ENCODE assay signal across 29 cellular contexts in the genomic region with DNA sequence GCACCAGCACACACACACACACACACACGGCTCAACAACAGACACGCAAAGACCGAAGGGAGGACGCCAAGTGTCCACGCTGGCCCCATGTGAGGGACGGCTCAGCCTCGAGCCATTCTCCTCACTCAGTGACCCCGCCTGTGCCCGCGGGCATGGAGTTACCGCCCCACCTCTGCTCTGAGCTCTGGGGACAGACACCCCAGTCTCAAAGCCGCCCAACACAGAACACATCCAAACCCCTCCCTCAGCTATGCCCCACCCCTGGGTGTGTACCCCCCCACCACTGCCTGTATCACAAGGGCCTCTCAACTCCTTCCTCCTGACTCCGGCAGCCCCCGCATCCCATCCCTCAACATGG.
DNase-seq lines count a peak whose midpoint lies in the region; ATAC-seq, FAIRE-seq and TF ChIP-seq lines count a peak whose summit lies in the region.
"Had no signal": no experiment of that assay in that cellular context is flagged by ENCODE, and none has a peak within 500 bp of the region (broad histone marks: within the 10 kb centered on the region; RNA-seq: fewer than 3 reads in every experiment).

No MANE protein-coding gene starts in this region.

- H3K14ac ChIP-seq in H1 (ENCODE audit: insufficient read length), result no peak overlapping the region

- POLR2A ChIA-PET in H1 (lab: Charles Lee; ENCODE audit: partially characterized antibody), result interaction anchor here (0.8 kb wide), 1 partner anchor 13 kb away, joined by 3 read pairs; no protein-coding TSS in a partner anchor

- peaks cover 0 to 17% (median 0%) of the 10 kb centered on the region in 11 donors for H3K9me3 ChIP-seq in heart right ventricle
- no peaks in the 10 kb centered on the region for H3K9me3 ChIP-seq in H1 (ENCODE audit: insufficient read depth in 2 of 2, low read depth in 1 of 2, low read length in 1 of 2)
- no peaks in the 10 kb centered on the region for H3K9me3 ChIP-seq in upper lobe of right lung

- TF ChIP-seq EP300 in H1 (IDR thresholded peaks at IDR 0.05; ENCODE audit: borderline replicate concordance in 1 of 2, low read depth in 2 of 2, low read length in 2 of 2), result no peak

- H3K56ac ChIP-seq in H1 (replicated peaks; ENCODE audit: insufficient read length, low read depth, low read length), result peak overlapping the region; percentile 14

- H3K79me2 ChIP-seq in H1 (ENCODE audit: control insufficient read depth in 1 of 2, insufficient read depth in 2 of 2, low read length in 2 of 2) (peaks cover 0 to 42% of the 10 kb centered on the region in 2 experiments; a peak in 2 of 4 replicates), GM23338 (replicated peaks; ENCODE audit: insufficient read depth) (peaks cover 57% of the 10 kb centered on the region)

- H3K36me3 Mint-ChIP-seq in nephron progenitor cell (ENCODE audit: low read depth), result peaks cover 77% of the 10 kb centered on the region
- peaks cover 51% of the 10 kb centered on the region for H3K36me3 Mint-ChIP-seq in GM23338 (ENCODE audit: low read depth)

- H3K18ac ChIP-seq in H1 (ENCODE audit: extremely low read depth, low read length), result no peak overlapping the region

- 95 to 98% methylated on average over 14 of the region's 14 CpGs for WGBS in heart right ventricle, 2 donors
- 99% methylated on average over 9 of the region's 14 CpGs; no CpG with 5 or more reads in 1 of the 2 experiments for WGBS in H1 (ENCODE audit: extremely low coverage in 1 of 2, insufficient coverage in 1 of 2, insufficient read length in 1 of 2, insufficient replicate concordance in 2 of 2, low coverage in 1 of 2, low lambda C conversion rate in 2 of 2, missing lambda C conversion rate in 1 of 2), 2 experiments

- H3K4me1 ChIP-seq in heart right ventricle, result no peaks in the 10 kb centered on the region
- no peaks in the 10 kb centered on the region for H3K4me1 ChIP-seq in H1 (replicated peaks in 1 of 4; ENCODE audit: control insufficient read depth in 3 of 4, insufficient read depth in 4 of 4, low read length in 3 of 4)
- no peaks in the 10 kb centered on the region for H3K4me1 ChIP-seq in upper lobe of right lung
- no peaks in the 10 kb centered on the region for H3K4me1 ChIP-seq in GM23338 (ENCODE audit: insufficient read depth)

- no peak overlapping the region for H3K9ac ChIP-seq in H1 (replicated peaks in 1 of 4; ENCODE audit: extremely low read depth in 1 of 4, low read depth in 3 of 4, low read length in 3 of 4)

- no peak overlapping the region for H4K91ac ChIP-seq in H1 (replicated peaks; ENCODE audit: insufficient read length, low read length)

- H3K79me1 ChIP-seq in H1 (ENCODE audit: low read depth, low read length), result peaks cover 8% of the 10 kb centered on the region; the same call in 1 of the 2 replicates

- no peak overlapping the region for H3K4ac ChIP-seq in H1 (replicated peaks; ENCODE audit: insufficient read length, low read depth, low read length)

- H3K23ac ChIP-seq in H1 (ENCODE audit: insufficient read length), result no peak overlapping the region

- H3K27ac Mint-ChIP-seq in nephron progenitor cell (peak overlapping the region; percentile 92), GM23338 (no peak overlapping the region)
- H3K27ac Mint-ChIP-seq: B cell, HFFc6 had no signal

- no peaks in the 10 kb centered on the region for H3K23me2 ChIP-seq in H1 (ENCODE audit: low read depth, low read length)

- H2AFZ ChIP-seq in H1 (ENCODE audit: low read length), result no peak overlapping the region
- no peak overlapping the region for H2AFZ ChIP-seq in GM23338

- peaks cover 26% of the 10 kb centered on the region for H3K9me3 Mint-ChIP-seq in nephron progenitor cell
- 0 out of 3 replicates have a peak, but pooled peaks cover 4% of the 10 kb centered on the region for H3K9me3 Mint-ChIP-seq in GM23338

- H2BK20ac ChIP-seq in H1 (ENCODE audit: low read length), result no peak overlapping the region

- intact Hi-C loops in Right ventricle myocardium superior (cut with DNase I), result no loop called here
- intact Hi-C loops in heart right ventricle (cut with DNase I), result no loop called here
- intact Hi-C loops in upper lobe of right lung (cut with DNase I), result no loop called here

- no peak for TF ChIP-seq RAD21 in H1 (IDR thresholded peaks at IDR 0.05 in 1 of 2, conservative IDR thresholded peaks at IDR 0.05 in 1 of 2; ENCODE audit: low read depth in 2 of 2, low read length in 2 of 2)

- no peaks in the 10 kb centered on the region for H3F3A ChIP-seq in GM23338 (replicated peaks; ENCODE audit: low read depth)

- CTCF ChIA-PET in H1 (lab: Charles Lee; ENCODE audit: partially characterized antibody), result interaction anchor here (0.9 to 1.0 kb wide), 2 partner anchors 24 to 124 kb away, joined by 3 read pairs; a partner anchor contains a TSS

- H3K9me2 ChIP-seq in GM23338 (ENCODE audit: insufficient read depth), result no peaks in the 10 kb centered on the region

- H4K8ac ChIP-seq in H1 (ENCODE audit: extremely low read depth, insufficient read depth, low read length), result peak overlapping the region; percentile 63; the same call in 1 of the 2 replicates

- no peak overlapping the region for H2BK120ac ChIP-seq in H1 (replicated peaks; ENCODE audit: low read depth, low read length)

- H3K4me3 Mint-ChIP-seq in nephron progenitor cell (no peak overlapping the region), GM23338 (no peak overlapping the region)
- H3K4me3 Mint-ChIP-seq: B cell, HFFc6 had no signal

- ATAC-seq in Right ventricle myocardium superior (ENCODE audit: poor library complexity), result no peak
- ATAC-seq in heart right ventricle, result no peak
- ATAC-seq in upper lobe of right lung, result no peak
- no peak for ATAC-seq in GM23338
- ATAC-seq: Panc1 had no signal

- TF ChIP-seq CTCF in heart right ventricle (IDR thresholded peaks at IDR 0.05) (no peak), H1 (IDR thresholded peaks at IDR 0.05; ENCODE audit: control extremely low read depth in 1 of 3, insufficient read depth in 1 of 3, low read depth in 1 of 3, low read length in 3 of 3) (no peak), nephron progenitor cell (IDR thresholded peaks at IDR 0.05) (no peak), upper lobe of right lung (IDR thresholded peaks at IDR 0.05) (no peak), GM23338 (conservative IDR thresholded peaks at IDR 0.05; ENCODE audit: low read depth in 2 of 2) (no peak)

- no peak overlapping the region for H4K5ac ChIP-seq in H1 (ENCODE audit: insufficient read length, low read depth, low read length)

- peaks cover 0 to 72% (median 29%) of the 10 kb centered on the region in 9 donors for H3K36me3 ChIP-seq in heart right ventricle
- H3K36me3 ChIP-seq in H1 (ENCODE audit: control insufficient read depth in 2 of 4, insufficient read depth in 4 of 4, low read length in 3 of 4), result peaks cover 19 to 28% (median 26%) of the 10 kb centered on the region in 4 experiments
- H3K36me3 ChIP-seq in upper lobe of right lung, result peaks cover 53% of the 10 kb centered on the region
- no peaks in the 10 kb centered on the region; the same call in 1 of the 2 replicates for H3K36me3 ChIP-seq in GM23338 (ENCODE audit: insufficient read depth)

- FAIRE-seq in H1 (lab: Jason Lieb, UNC), result no peak
- FAIRE-seq: GM12892 had no signal

- H3K4me3 ChIP-seq in heart right ventricle, result no peak overlapping the region
- H3K4me3 ChIP-seq in H1 (ENCODE audit: extremely low read depth in 1 of 4, insufficient read depth in 2 of 4, low read depth in 3 of 4, low read length in 4 of 4), result no peak overlapping the region
- H3K4me3 ChIP-seq in upper lobe of right lung, result no peak overlapping the region
- no peak overlapping the region for H3K4me3 ChIP-seq in GM23338
- H3K4me3 ChIP-seq: MG63 had no signal

- H3K27ac ChIP-seq in heart right ventricle, result no peak overlapping the region
- H3K27ac ChIP-seq in H1 (ENCODE audit: low read depth, low read length), result no peak overlapping the region
- no peak overlapping the region for H3K27ac ChIP-seq in upper lobe of right lung
- H3K27ac ChIP-seq in GM23338 (ENCODE audit: low read depth), result no peak overlapping the region
- H3K27ac ChIP-seq: 22Rv1, C4-2B, RWPE1 had no signal

- peaks cover 2 to 10% of the 10 kb centered on the region in 2 experiments for H4K20me1 ChIP-seq in H1 (replicated peaks in 1 of 2; ENCODE audit: control insufficient read depth in 1 of 2, insufficient read depth in 2 of 2, low read length in 2 of 2)
- H4K20me1 ChIP-seq in GM23338 (replicated peaks; ENCODE audit: insufficient read depth), result peaks cover 23% of the 10 kb centered on the region; the same call in 1 of the 2 replicates

- H3K27me3 Mint-ChIP-seq in nephron progenitor cell (ENCODE audit: low read depth, poor library complexity) (no peaks in the 10 kb centered on the region), GM23338 (ENCODE audit: insufficient read depth, low read depth, poor library complexity) (peaks cover 5% of the 10 kb centered on the region)
- H3K27me3 Mint-ChIP-seq: B cell; CD8-positive, alpha-beta memory T cell had no signal

- no peaks in the 10 kb centered on the region for H3K27me3 ChIP-seq in heart right ventricle
- no peaks in the 10 kb centered on the region for H3K27me3 ChIP-seq in H1 (replicated peaks in 1 of 4; ENCODE audit: control insufficient read depth in 3 of 4, extremely low read depth in 1 of 4, insufficient read depth in 3 of 4, low read length in 3 of 4)
- no peaks in the 10 kb centered on the region for H3K27me3 ChIP-seq in upper lobe of right lung
- no peaks in the 10 kb centered on the region for H3K27me3 ChIP-seq in GM23338 (ENCODE audit: insufficient read depth)
- H3K27me3 ChIP-seq: MG63 had no signal

- peak; percentile 26 for DNase-seq in Right ventricle myocardium superior
- no peak for DNase-seq in heart right ventricle
- no peak for DNase-seq in H1 (ENCODE audit: low read depth in 1 of 2, low spot score in 2 of 2)
- no peak for DNase-seq in nephron progenitor cell
- peak; percentile 35 for DNase-seq in upper lobe of right lung
- DNase-seq in GM23338 (ENCODE audit: low spot score), result no peak
- no peak for DNase-seq in NCI-H446 treated with DMSO at 0.1 percent for 48 hours (lab: John Stamatoyannopoulos, UW)
- DNase-seq in pons (ENCODE audit: low spot score), result no peak
- DNase-seq: CD8-positive, alpha-beta memory T cell; DMS153; DND-41; H7; HFFc6; IMR-90; KG1; MG63; NCI-H1105 treated with DMSO at 0.1 percent for 48 hours; NCI-H146; NCI-H1930; NCI-H2107; NCI-H524 treated with DMSO at 0.1 percent for 48 hours; NCI-H82; SHP77 treated with DMSO at 0.1 percent for 48 hours had no signal

- no peak overlapping the region for H2BK12ac ChIP-seq in H1 (ENCODE audit: low read depth, low read length)

- no peak for TF ChIP-seq POLR2A in H1 (IDR thresholded peaks at IDR 0.05; ENCODE audit: control extremely low read depth in 1 of 2, low read depth in 2 of 2, low read length in 2 of 2)

- H2BK15ac ChIP-seq in H1 (ENCODE audit: low read length), result no peak overlapping the region

- no peak overlapping the region for H2BK5ac ChIP-seq in H1 (ENCODE audit: low read depth, low read length)

- no peak overlapping the region for H2AK5ac ChIP-seq in H1 (ENCODE audit: low read depth, low read length)

- H3K4me2 ChIP-seq in H1 (ENCODE audit: insufficient read depth in 1 of 2, low read depth in 2 of 2, low read length in 2 of 2) (no peak overlapping the region), GM23338 (no peak overlapping the region)

- H3K4me1 Mint-ChIP-seq in nephron progenitor cell (no peaks in the 10 kb centered on the region), GM23338 (no peaks in the 10 kb centered on the region)
- H3K4me1 Mint-ChIP-seq: B cell had no signal

TF ChIP-seq in H1, 55 proteins besides CTCF, POLR2A, EP300 and RAD21 (continues in another document):
- no peak for TF ChIP-seq CHD2 (IDR thresholded peaks at IDR 0.05; ENCODE audit: low read length)

TF ChIP-seq in GM23338, 12 proteins besides CTCF, POLR2A, EP300 and RAD21 (continues in another document):
- TF ChIP-seq EZH2 (IDR thresholded peaks at IDR 0.05; ENCODE audit: low read depth, unreplicated experiment), result no peak

Comparison
In these comparisons a context has a peak if more than half of its experiments do, and no peak if none do; other contexts are left out.
1. DNase-seq: peak in Right ventricle myocardium superior (single experiment) and upper lobe of right lung (single experiment); none in heart right ventricle (0 of 2), H1 (0 of 2), nephron progenitor cell (single experiment), GM23338 (single experiment), NCI-H446 treated with DMSO at 0.1 percent for 48 hours (single experiment) and pons (single experiment).